Comparison of ENCODE assay signal across 14 cellular contexts in genomic region chr15:98813956-98814355, GRCh38.
DNase-seq lines count a peak whose midpoint lies in the region; ATAC-seq and TF ChIP-seq lines count a peak whose summit lies in the region.
"Had no signal": no experiment of that assay in that cellular context is flagged by ENCODE, and none has a peak within 500 bp of the region (broad histone marks: within the 10 kb centered on the region; RNA-seq: fewer than 3 reads in every experiment).

No MANE protein-coding gene starts in this region.

- CTCF ChIA-PET in AG04450 (lab: Charles Lee) = interaction anchor here (1.0 to 2.7 kb wide), 3 partner anchors 35 to 154 kb away, joined by 3 to 7 read pairs (median 4); no protein-coding TSS in a partner anchor
- CTCF ChIA-PET in IMR-90 (lab: Yijun Ruan, JAX) = no interaction called here

- peaks cover 67% of the 10 kb centered on the region for H4K20me1 ChIP-seq in IMR-90 (ENCODE audit: insufficient read depth, low read length)

- H4K91ac ChIP-seq in IMR-90 (ENCODE audit: insufficient read depth, low read depth, low read length) = no peak overlapping the region

- no peaks in the 10 kb centered on the region for H3K36me3 ChIP-seq in IMR-90 (ENCODE audit: control insufficient read depth, insufficient read depth, low read length)
- no peaks in the 10 kb centered on the region for H3K36me3 ChIP-seq in neutrophil

- H3K9me1 ChIP-seq in IMR-90 (ENCODE audit: insufficient read depth, low read length) = peaks cover 23% of the 10 kb centered on the region

- no peak for TF ChIP-seq POLR2A in IMR-90 (IDR thresholded peaks at IDR 0.05; ENCODE audit: low read depth, low read length)

- H3K23ac ChIP-seq in IMR-90 (ENCODE audit: low read depth, low read length) = no peak overlapping the region

- dilution Hi-C loops in IMR-90 (cut with HindIII; ENCODE audit: low sequenced_read_pairs, unreplicated experiment) = no loop called here

- no peak overlapping the region; the same call in 1 of the 2 replicates for H3K4me2 ChIP-seq in IMR-90 (ENCODE audit: low read depth, low read length)

- peaks cover 7% of the 10 kb centered on the region for H3K36me3 Mint-ChIP-seq in activated CD4-positive, alpha-beta T cell treated with anti-CD3 and anti-CD28 coated beads, Interleukin-2, amount 10 ng/mL, durations not matched to agents 24 days and 14 days (ENCODE audit: low read depth)

- H3K27me3 ChIP-seq in AG04450 (ENCODE audit: control insufficient read depth, insufficient read depth, low read length) (no peaks in the 10 kb centered on the region), IMR-90 (ENCODE audit: control insufficient read depth, insufficient read depth, low read length) (no peaks in the 10 kb centered on the region), neutrophil (no peaks in the 10 kb centered on the region)
- H3K27me3 ChIP-seq: BLaER1 treated with 17β-estradiol and CSF1 and Interleukin-3, amounts not matched to agents 10 nM and 100 nM had no signal

- H3K27ac Mint-ChIP-seq in activated CD4-positive, alpha-beta T cell treated with anti-CD3 and anti-CD28 coated beads, Interleukin-2, amount 10 ng/mL, durations not matched to agents 24 days and 14 days = no peak overlapping the region
- H3K27ac Mint-ChIP-seq: CD4-positive, CD25-positive, alpha-beta regulatory T cell had no signal

- H3K9ac ChIP-seq in IMR-90 (ENCODE audit: low read depth, low read length) = no peak overlapping the region
- H3K9ac ChIP-seq: BLaER1 treated with 17β-estradiol and CSF1 and Interleukin-3, amounts not matched to agents 10 nM and 100 nM had no signal

- H3K4me3 Mint-ChIP-seq in activated CD4-positive, alpha-beta T cell treated with anti-CD3 and anti-CD28 coated beads, Interleukin-2, amount 10 ng/mL, durations not matched to agents 24 days and 14 days = no peak overlapping the region
- H3K4me3 Mint-ChIP-seq: CD4-positive, CD25-positive, alpha-beta regulatory T cell had no signal

- TF ChIP-seq CTCF in AG04450 (IDR thresholded peaks at IDR 0.05; ENCODE audit: low read depth, low read length) (no peak), IMR-90 (conservative IDR thresholded peaks at IDR 0.05; ENCODE audit: low read depth, low read length) (no peak), fibroblast of mammary gland (conservative IDR thresholded peaks at IDR 0.05; ENCODE audit: control insufficient read depth, insufficient read depth, low read depth, low read length) (no peak), neutrophil (IDR thresholded peaks at IDR 0.05) (no peak)

- H2BK20ac ChIP-seq in IMR-90 (ENCODE audit: low read depth, low read length) = no peak overlapping the region

- H3K4ac ChIP-seq in IMR-90 (ENCODE audit: low read depth, low read length) = no peak overlapping the region

- no peak overlapping the region for H3K27ac ChIP-seq in AG04450 (ENCODE audit: low read depth, low read length)
- no peak overlapping the region for H3K27ac ChIP-seq in IMR-90 (ENCODE audit: insufficient read depth, low read length)
- H3K27ac ChIP-seq in neutrophil = peak overlapping the region; percentile 21
- H3K27ac ChIP-seq: BLaER1 treated with 17β-estradiol and CSF1 and Interleukin-3, amounts not matched to agents 10 nM and 100 nM; HL-60 had no signal

- H2BK120ac ChIP-seq in IMR-90 (ENCODE audit: low read depth, low read length) = no peak overlapping the region

- no peak overlapping the region for H3K56ac ChIP-seq in IMR-90 (ENCODE audit: extremely low read depth, insufficient read depth, low read length)

- H3K18ac ChIP-seq in IMR-90 (ENCODE audit: low read depth, low read length) = no peak overlapping the region

- no peak overlapping the region for H2AFZ ChIP-seq in IMR-90 (replicated peaks; ENCODE audit: low read length, poor library complexity)

- in situ Hi-C loops in IMR-90 (cut with MboI; ENCODE audit: low sequenced_read_pairs) = no loop called here

- POLR2A ChIA-PET in AG04450 (lab: Yijun Ruan, JAX) (interaction anchor here (0.7 kb wide), 1 partner anchor 73 kb away, joined by 6 read pairs; no protein-coding TSS in a partner anchor), IMR-90 (lab: Charles Lee; ENCODE audit: unreplicated experiment) (no interaction called here)

- H3K14ac ChIP-seq in IMR-90 (replicated peaks; ENCODE audit: low read depth, low read length) = no peak overlapping the region

- no peaks in the 10 kb centered on the region for H3K4me1 Mint-ChIP-seq in activated CD4-positive, alpha-beta T cell treated with anti-CD3 and anti-CD28 coated beads, Interleukin-2, amount 10 ng/mL, durations not matched to agents 24 days and 14 days

- H2AK9ac ChIP-seq in IMR-90 (replicated peaks; ENCODE audit: low read depth, low read length, poor library complexity) = no peak overlapping the region

- peaks cover 15% of the 10 kb centered on the region for H3K9me3 Mint-ChIP-seq in activated CD4-positive, alpha-beta T cell treated with anti-CD3 and anti-CD28 coated beads, Interleukin-2, amount 10 ng/mL, durations not matched to agents 24 days and 14 days

- intact Hi-C loops in IMR-90 (cut with micrococcal nuclease) = no loop called here
- intact Hi-C loops in activated CD4-positive, alpha-beta T cell treated with anti-CD3 and anti-CD28 coated beads, Interleukin-2, amount 10 ng/mL, durations not matched to agents 24 days and 14 days (cut with micrococcal nuclease) = no loop called here

- no peak overlapping the region for H4K8ac ChIP-seq in IMR-90 (ENCODE audit: low read depth in 2 of 2, low read length in 2 of 2)

- DNase-seq in AG04450 (ENCODE audit: low read depth, low spot score) (peak; percentile 2), IMR-90 (peak; percentile 33), fibroblast of mammary gland (ENCODE audit: low read depth) (peak; percentile 28), occipital lobe (lab: John Stamatoyannopoulos, UW) (no peak)
- no peak for DNase-seq in activated CD4-positive, alpha-beta T cell treated with anti-CD3 and anti-CD28 coated beads, Interleukin-2, amount 10 ng/mL, durations not matched to agents 24 days and 14 days
- DNase-seq: 8988T; CD4-positive, CD25-positive, alpha-beta regulatory T cell; DMS53 had no signal

- H3K9me3 ChIP-seq in AG04450 (ENCODE audit: control insufficient read depth, insufficient read depth, low read length) (no peaks in the 10 kb centered on the region; the same call in none of the 2 replicates), IMR-90 (ENCODE audit: control insufficient read depth, insufficient read depth, low read length) (no peaks in the 10 kb centered on the region), neutrophil (no peaks in the 10 kb centered on the region)

- no peak for TF ChIP-seq RAD21 in IMR-90 (IDR thresholded peaks at IDR 0.05; ENCODE audit: low read length)

- 70% methylated on average over 2 of the region's 4 CpGs; no CpG with 5 or more reads in 1 of the 2 experiments for WGBS in IMR-90 (ENCODE audit: extremely low coverage in 2 of 2, insufficient read length in 1 of 2), 2 experiments

- H3K4me1 ChIP-seq in IMR-90 (ENCODE audit: control insufficient read depth, insufficient read depth, low read length) (peaks cover 7% of the 10 kb centered on the region), neutrophil (ENCODE audit: control insufficient read depth in 1 of 2, insufficient read depth in 1 of 2, low read depth in 1 of 2, low read length in 1 of 2) (peaks cover 0 to 6% of the 10 kb centered on the region in 2 experiments)

- H3K4me3 ChIP-seq in AG04450 (ENCODE audit: low read depth, low read length) = no peak overlapping the region
- H3K4me3 ChIP-seq in IMR-90 (ENCODE audit: insufficient read depth, low read depth, low read length) = no peak overlapping the region
- no peak overlapping the region for H3K4me3 ChIP-seq in fibroblast of mammary gland (ENCODE audit: control insufficient read depth, low read depth, low read length)
- no peak overlapping the region for H3K4me3 ChIP-seq in neutrophil (ENCODE audit: low read depth in 1 of 2, low read length in 1 of 2)
- H3K4me3 ChIP-seq: BLaER1 treated with 17β-estradiol and CSF1 and Interleukin-3, amounts not matched to agents 10 nM and 100 nM; K562 had no signal

- H3K27me3 Mint-ChIP-seq in activated CD4-positive, alpha-beta T cell treated with anti-CD3 and anti-CD28 coated beads, Interleukin-2, amount 10 ng/mL, durations not matched to agents 24 days and 14 days = no peaks in the 10 kb centered on the region
- H3K27me3 Mint-ChIP-seq: CD4-positive, CD25-positive, alpha-beta regulatory T cell had no signal

- no peak overlapping the region for H2BK5ac ChIP-seq in IMR-90 (ENCODE audit: low read depth, low read length, poor library complexity, severe bottlenecking)

- H2BK15ac ChIP-seq in IMR-90 (ENCODE audit: low read depth, low read length) = no peak overlapping the region

- BruUV-seq in IMR-90 (replicated peaks; lab: Mats Ljungman, UMichigan) = no TSS peak

- H2AK5ac ChIP-seq in IMR-90 (ENCODE audit: low read depth, low read length) = no peak overlapping the region

- peaks cover 66 to 81% of the 10 kb centered on the region in 2 experiments for H3K79me1 ChIP-seq in IMR-90 (ENCODE audit: low read depth in 1 of 2, low read length in 2 of 2)

- ATAC-seq in IMR-90 (ENCODE audit: low read depth) = peak; percentile 24
- no peak for ATAC-seq in HG02588 (IDR thresholded peaks at IDR 0.05; ENCODE audit: unreplicated experiment)
- ATAC-seq: HCT116, K562 had no signal

- no peak overlapping the region for H4K5ac ChIP-seq in IMR-90 (ENCODE audit: low read depth, low read length)

TF ChIP-seq in IMR-90, 13 proteins besides CTCF, POLR2A, EP300 and RAD21:
- peak; percentile 38; the same call in 1 of the 2 replicates for TF ChIP-seq CEBPB (IDR thresholded peaks at IDR 0.05; ENCODE audit: low read depth, low read length)
- no peak for TF ChIP-seq MAZ (IDR thresholded peaks at IDR 0.05; ENCODE audit: borderline replicate concordance, low read depth, low read length)
TF ChIP-seq in IMR-90: peak in this region for 1.

Comparison
In these comparisons a context has a peak if more than half of its experiments do, and no peak if none do; other contexts are left out.
1. DNase-seq: peak in AG04450 (single experiment), IMR-90 (single experiment) and fibroblast of mammary gland (single experiment); none in occipital lobe (single experiment) and activated CD4-positive, alpha-beta T cell treated with anti-CD3 and anti-CD28 coated beads, Interleukin-2, amount 10 ng/mL, durations not matched to agents 24 days and 14 days (single experiment).